In genomic region chr15:34583399-34584320, GRCh38 we compare ENCODE assay signal across 1 cellular context.
A peak's percentile ranks its signal among the peaks of the same experiment; 100 is the strongest.
TF ChIP-seq lines count a peak whose summit lies in the region.

TSS of gene GOLGA8B (minus strand) at chr15:34583651. CDS start at chr15:34535912, 47,739 bp downstream.

TF ChIP-seq in HepG2, 621 proteins besides CTCF, POLR2A, EP300 and RAD21 (continued from another document and continues in another):
- TF ChIP-seq IKZF5 (CRISPR knock-in tag; IDR thresholded peaks at IDR 0.05) (0 out of 2 replicates have a peak, but pooled peaks have one; percentile 5), MTA1 (CRISPR knock-in tag; IDR thresholded peaks at IDR 0.05; ENCODE audit: borderline replicate concordance) (peak; percentile 14; the same call in 1 of the 2 replicates), RORA (CRISPR knock-in tag; IDR thresholded peaks at IDR 0.05) (no peak), SMAD1 (CRISPR knock-in tag; IDR thresholded peaks at IDR 0.05; ENCODE audit: borderline replicate concordance, low read depth) (no peak), ZBTB21 (CRISPR knock-in tag; IDR thresholded peaks at IDR 0.05) (no peak), CHD4 (IDR thresholded peaks at IDR 0.05; ENCODE audit: borderline replicate concordance, low read length) (no peak), ZNF550 (CRISPR knock-in tag; IDR thresholded peaks at IDR 0.05; ENCODE audit: borderline replicate concordance) (no peak), KLF9 (CRISPR knock-in tag; IDR thresholded peaks at IDR 0.05; ENCODE audit: low read depth) (no peak), SRSF4 (IDR thresholded peaks at IDR 0.05; ENCODE audit: low read depth, low read length, poor library complexity, severe bottlenecking) (no peak), KAT7 (CRISPR knock-in tag; IDR thresholded peaks at IDR 0.05; ENCODE audit: borderline replicate concordance) (no peak), ZNF614 (CRISPR knock-in tag; IDR thresholded peaks at IDR 0.05; ENCODE audit: borderline replicate concordance) (no peak), PRDM10 (CRISPR knock-in tag; IDR thresholded peaks at IDR 0.05; ENCODE audit: low read depth) (no peak), SIN3B (IDR thresholded peaks at IDR 0.05; ENCODE audit: low read length) (no peak), ZNF776 (CRISPR knock-in tag; IDR thresholded peaks at IDR 0.05) (0 out of 2 replicates have a peak, but pooled peaks have one; percentile 39), ZNF761 (CRISPR knock-in tag; conservative IDR thresholded peaks at IDR 0.05) (0 out of 2 replicates have a peak, but pooled peaks have one; percentile 4), NRL (CRISPR knock-in tag; IDR thresholded peaks at IDR 0.05; ENCODE audit: borderline replicate concordance) (no peak), ZNF549 (CRISPR knock-in tag; IDR thresholded peaks at IDR 0.05) (no peak), REL (CRISPR knock-in tag; conservative IDR thresholded peaks at IDR 0.05) (no peak; the same call in 1 of the 2 replicates), ZNF710 (CRISPR knock-in tag; IDR thresholded peaks at IDR 0.05; ENCODE audit: borderline replicate concordance) (no peak), GTF2F1 (IDR thresholded peaks at IDR 0.05; ENCODE audit: low read length) (no peak), ZNF333 (CRISPR knock-in tag; IDR thresholded peaks at IDR 0.05; ENCODE audit: borderline replicate concordance) (peak; percentile 60; the same call in 1 of the 2 replicates), ZNF296 (CRISPR knock-in tag; conservative IDR thresholded peaks at IDR 0.05) (0 out of 2 replicates have a peak, but pooled peaks have one; percentile 26), NFRKB (IDR thresholded peaks at IDR 0.05) (no peak), HOXD1 (CRISPR knock-in tag; IDR thresholded peaks at IDR 0.05) (no peak), RBM39 (IDR thresholded peaks at IDR 0.05; ENCODE audit: low read depth, low read length, poor library complexity, severe bottlenecking) (peak; percentile 51), ZFP36L2 (CRISPR knock-in tag; IDR thresholded peaks at IDR 0.05) (no peak), ZBTB37 (CRISPR knock-in tag; IDR thresholded peaks at IDR 0.05) (no peak), MLX (CRISPR knock-in tag; IDR thresholded peaks at IDR 0.05) (no peak), ZKSCAN1 (IDR thresholded peaks at IDR 0.05; ENCODE audit: low read length) (no peak), HNF1B (CRISPR knock-in tag; IDR thresholded peaks at IDR 0.05) (0 out of 2 replicates have a peak, but pooled peaks have one; percentile 25), DZIP1 (CRISPR knock-in tag; IDR thresholded peaks at IDR 0.05) (no peak), KMT2A (CRISPR knock-in tag; IDR thresholded peaks at IDR 0.05) (peak; percentile 53; the same call in 1 of the 2 replicates), PRMT3 (CRISPR knock-in tag; IDR thresholded peaks at IDR 0.05; ENCODE audit: borderline replicate concordance, low read depth) (no peak), REPIN1 (CRISPR knock-in tag; IDR thresholded peaks at IDR 0.05; ENCODE audit: borderline replicate concordance, low read depth) (no peak), SP4 (CRISPR knock-in tag; IDR thresholded peaks at IDR 0.05) (no peak), TSC22D2 (CRISPR knock-in tag; IDR thresholded peaks at IDR 0.05; ENCODE audit: borderline replicate concordance) (no peak), ATF5 (CRISPR knock-in tag; IDR thresholded peaks at IDR 0.05; ENCODE audit: low read depth) (no peak), ZBTB14 (CRISPR knock-in tag; IDR thresholded peaks at IDR 0.05) (peak; percentile 57; the same call in 1 of the 2 replicates)
- TF ChIP-seq, protein P1, sequence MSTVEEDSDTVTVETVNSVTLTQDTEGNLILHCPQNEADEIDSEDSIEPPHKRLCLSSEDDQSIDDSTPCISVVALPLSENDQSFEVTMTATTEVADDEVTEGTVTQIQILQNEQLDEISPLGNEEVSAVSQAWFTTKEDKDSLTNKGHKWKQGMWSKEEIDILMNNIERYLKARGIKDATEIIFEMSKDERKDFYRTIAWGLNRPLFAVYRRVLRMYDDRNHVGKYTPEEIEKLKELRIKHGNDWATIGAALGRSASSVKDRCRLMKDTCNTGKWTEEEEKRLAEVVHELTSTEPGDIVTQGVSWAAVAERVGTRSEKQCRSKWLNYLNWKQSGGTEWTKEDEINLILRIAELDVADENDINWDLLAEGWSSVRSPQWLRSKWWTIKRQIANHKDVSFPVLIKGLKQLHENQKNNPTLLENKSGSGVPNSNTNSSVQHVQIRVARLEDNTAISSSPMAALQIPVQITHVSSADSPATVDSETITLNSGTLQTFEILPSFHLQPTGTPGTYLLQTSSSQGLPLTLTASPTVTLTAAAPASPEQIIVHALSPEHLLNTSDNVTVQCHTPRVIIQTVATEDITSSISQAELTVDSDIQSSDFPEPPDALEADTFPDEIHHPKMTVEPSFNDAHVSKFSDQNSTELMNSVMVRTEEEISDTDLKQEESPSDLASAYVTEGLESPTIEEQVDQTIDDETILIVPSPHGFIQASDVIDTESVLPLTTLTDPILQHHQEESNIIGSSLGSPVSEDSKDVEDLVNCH (CRISPR knock-in tag; IDR thresholded peaks at IDR 0.05): no peak
